25 cellular contexts compared by ENCODE assay signal in genomic region chr4:42816864-42817263, GRCh38.
"Had no signal": no experiment of that assay in that cellular context is flagged by ENCODE, and none has a peak within 500 bp of the region (broad histone marks: within the 10 kb centered on the region; RNA-seq: fewer than 3 reads in every experiment).

No MANE protein-coding gene starts in this region.

- H3K4me3 ChIP-seq: esophagus squamous epithelium, left ventricle myocardium inferior, lung, ovary, prostate gland, skin epidermis, uterus had no signal

- DNase-seq: activated CD4-positive, alpha-beta memory T cell treated with anti-CD3 and anti-CD28 coated beads, Interleukin-2, amount 10 ng/mL, durations not matched to agents 7 days and 5 days; activated CD4-positive, alpha-beta T cell treated with anti-CD3 and anti-CD28 coated beads for 1 hour; activated CD8-positive, alpha-beta memory T cell treated with anti-CD3 and anti-CD28 coated beads, Interleukin-2, amount 50 U/mL, for 48 hours; activated T-cell treated with anti-CD3 and anti-CD28 coated beads, Interleukin-2, amount 50 U/mL, for 24 hours; dermis blood vessel endothelial cell; effector CD4-positive, alpha-beta T cell; esophagus squamous epithelium; foreskin melanocyte; left ventricle myocardium inferior; ovary; stimulated activated CD4-positive, alpha-beta T cell treated with anti-CD3 and anti-CD28 coated beads, Interleukin-12 subunit alpha, Interleukin-12 subunit beta, amount 100 ng/mL, for 4 hours; uterus had no signal

- H3K4me1 Mint-ChIP-seq: activated CD4-positive, alpha-beta memory T cell treated with anti-CD3 and anti-CD28 coated beads, Interleukin-2, amount 10 ng/mL, durations not matched to agents 7 days and 5 days; activated CD4-positive, alpha-beta T cell treated with anti-CD3 and anti-CD28 coated beads, Interleukin-2, amount 10 ng/mL, durations not matched to agents 7 days and 5 days; activated T-helper 17 cell treated with anti-CD3 and anti-CD28 coated beads, Interleukin-2, amount 50 U/mL, for 72 hours; nephron progenitor cell; stimulated activated naive CD8-positive, alpha-beta T cell treated with anti-CD3 and anti-CD28 coated beads, Interleukin-15, amount 100 ng/mL, for 72 hours had no signal

- H3K4me1 ChIP-seq: esophagus squamous epithelium, prostate gland, uterus had no signal

- ATAC-seq: activated T-helper 17 cell treated with anti-CD3 and anti-CD28 coated beads, Interleukin-2, amount 50 U/mL, for 72 hours; sciatic nerve had no signal

- H3K9me3 Mint-ChIP-seq: activated CD4-positive, alpha-beta memory T cell treated with anti-CD3 and anti-CD28 coated beads, Interleukin-2, amount 10 ng/mL, durations not matched to agents 7 days and 5 days; activated CD4-positive, alpha-beta T cell treated with anti-CD3 and anti-CD28 coated beads, Interleukin-2, amount 10 ng/mL, durations not matched to agents 7 days and 5 days; activated naive CD4-positive, alpha-beta T cell treated with anti-CD3 and anti-CD28 coated beads, Interleukin-2, amount 50 U/mL, for 72 hours; activated T-cell treated with anti-CD3 and anti-CD28 coated beads, Interleukin-2, amount 50 U/mL, for 24 hours; activated T-helper 17 cell treated with anti-CD3 and anti-CD28 coated beads, Interleukin-2, amount 50 U/mL, for 72 hours; nephron progenitor cell; stimulated activated naive CD8-positive, alpha-beta T cell treated with anti-CD3 and anti-CD28 coated beads, Interleukin-15, amount 100 ng/mL, for 72 hours; T-helper 2 cell treated with Interferon-gamma antibody and Interleukin-4, amounts not matched to agents 5 μg/mL and 100 μg/mL, for 36 hours; type B pancreatic cell had no signal

- H3K27ac ChIP-seq: epithelial cell of prostate, esophagus squamous epithelium, left ventricle myocardium inferior, neutrophil, ovary, prostate gland, skin epidermis, uterus had no signal

- H3K27me3 ChIP-seq: esophagus squamous epithelium, ovary, uterus had no signal

- H3K36me3 Mint-ChIP-seq: activated naive CD4-positive, alpha-beta T cell treated with anti-CD3 and anti-CD28 coated beads, Interleukin-2, amount 50 U/mL, for 72 hours; type B pancreatic cell had no signal

- H3K4me3 Mint-ChIP-seq: activated CD4-positive, alpha-beta memory T cell treated with anti-CD3 and anti-CD28 coated beads, Interleukin-2, amount 10 ng/mL, durations not matched to agents 7 days and 5 days; activated CD4-positive, alpha-beta T cell treated with anti-CD3 and anti-CD28 coated beads, Interleukin-2, amount 10 ng/mL, durations not matched to agents 7 days and 5 days; activated T-cell treated with anti-CD3 and anti-CD28 coated beads, Interleukin-2, amount 50 U/mL, for 24 hours; activated T-helper 17 cell treated with anti-CD3 and anti-CD28 coated beads, Interleukin-2, amount 50 U/mL, for 72 hours; nephron progenitor cell; stimulated activated naive CD8-positive, alpha-beta T cell treated with anti-CD3 and anti-CD28 coated beads, Interleukin-15, amount 100 ng/mL, for 72 hours; T-helper 2 cell treated with Interferon-gamma antibody and Interleukin-4, amounts not matched to agents 5 μg/mL and 100 μg/mL, for 36 hours; type B pancreatic cell had no signal

- H3K27ac Mint-ChIP-seq: activated CD4-positive, alpha-beta memory T cell treated with anti-CD3 and anti-CD28 coated beads, Interleukin-2, amount 10 ng/mL, durations not matched to agents 7 days and 5 days; activated CD4-positive, alpha-beta T cell treated with anti-CD3 and anti-CD28 coated beads, Interleukin-2, amount 10 ng/mL, durations not matched to agents 7 days and 5 days; activated naive CD4-positive, alpha-beta T cell treated with anti-CD3 and anti-CD28 coated beads, Interleukin-2, amount 50 U/mL, for 72 hours; activated T-cell treated with anti-CD3 and anti-CD28 coated beads, Interleukin-2, amount 50 U/mL, for 24 hours; activated T-helper 17 cell treated with anti-CD3 and anti-CD28 coated beads, Interleukin-2, amount 50 U/mL, for 72 hours; nephron progenitor cell; stimulated activated naive CD8-positive, alpha-beta T cell treated with anti-CD3 and anti-CD28 coated beads, Interleukin-15, amount 100 ng/mL, for 72 hours; T-helper 2 cell treated with Interferon-gamma antibody and Interleukin-4, amounts not matched to agents 5 μg/mL and 100 μg/mL, for 36 hours; type B pancreatic cell had no signal

- H3K27me3 Mint-ChIP-seq: activated CD4-positive, alpha-beta T cell treated with anti-CD3 and anti-CD28 coated beads, Interleukin-2, amount 10 ng/mL, durations not matched to agents 7 days and 5 days; activated T-cell treated with anti-CD3 and anti-CD28 coated beads, Interleukin-2, amount 50 U/mL, for 24 hours; activated T-helper 17 cell treated with anti-CD3 and anti-CD28 coated beads, Interleukin-2, amount 50 U/mL, for 72 hours; stimulated activated naive CD8-positive, alpha-beta T cell treated with anti-CD3 and anti-CD28 coated beads, Interleukin-15, amount 100 ng/mL, for 72 hours had no signal
